30 cellular contexts compared by ENCODE assay signal in the genomic region with DNA sequence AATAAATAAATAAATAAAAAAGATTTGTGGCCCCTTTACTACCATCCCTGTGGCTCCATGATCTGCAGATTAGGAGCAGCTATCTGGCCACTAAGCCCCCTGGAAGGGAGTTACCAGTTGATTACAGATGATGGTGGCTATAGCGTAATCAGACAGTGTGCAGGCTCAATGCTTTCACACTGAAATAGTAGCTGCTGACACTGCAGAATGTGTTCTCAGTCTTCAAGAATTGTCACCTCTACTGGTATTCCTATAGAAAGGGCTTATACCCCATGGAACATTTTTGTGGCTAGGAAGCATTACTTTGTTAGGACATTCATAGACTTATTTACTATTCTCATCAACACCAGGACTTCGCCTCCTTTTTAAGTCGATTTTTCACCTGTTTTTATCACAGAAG.
"Had no signal": no experiment of that assay in that cellular context is flagged by ENCODE, and none has a peak within 500 bp of the region (broad histone marks: within the 10 kb centered on the region; RNA-seq: fewer than 3 reads in every experiment).

No MANE protein-coding gene starts in this region.

- H3K4me3 Mint-ChIP-seq: activated CD4-positive, alpha-beta memory T cell treated with anti-CD3 and anti-CD28 coated beads for 36 hours; activated CD4-positive, alpha-beta T cell treated with anti-CD3 and anti-CD28 coated beads for 36 hours; activated CD4-positive, alpha-beta T cell treated with anti-CD3 and anti-CD28 coated beads, Interleukin-2, amount 10 ng/mL, durations not matched to agents 24 days and 14 days; activated CD8-positive, alpha-beta memory T cell treated with anti-CD3 and anti-CD28 coated beads, Interleukin-2, amount 10 ng/mL, durations not matched to agents 7 days and 5 days; activated CD8-positive, alpha-beta T cell treated with anti-CD3 and anti-CD28 coated beads, Interleukin-2, amount 10 ng/mL, durations not matched to agents 7 days and 5 days; activated naive CD8-positive, alpha-beta T cell; activated T-helper 1 cell treated with anti-CD3 and anti-CD28 coated beads, Interleukin-12 subunit alpha, Interleukin-12 subunit beta, Interleukin-2, Interleukin-4 antibody, amounts not matched to agents 30 ng/mL and 10 ng/mL and 1 ng/mL, durations not matched to agents 14 hours and 24 hours and 36 hours; effector memory CD8-positive, alpha-beta T cell had no signal

- H3K4me1 ChIP-seq: esophagus squamous epithelium, gastroesophageal sphincter had no signal

- H3K4me3 ChIP-seq: esophagus squamous epithelium, gastroesophageal sphincter had no signal

- DNase-seq: activated CD4-positive, alpha-beta memory T cell treated with anti-CD3 and anti-CD28 coated beads for 36 hours; activated CD4-positive, alpha-beta T cell treated with anti-CD3 and anti-CD28 coated beads for 36 hours; activated CD4-positive, alpha-beta T cell treated with anti-CD3 and anti-CD28 coated beads, Interleukin-2, amount 10 ng/mL, durations not matched to agents 24 days and 14 days; activated CD4-positive, CD25-positive, alpha-beta regulatory T cell; activated CD4-positive, CD25-positive, alpha-beta regulatory T cell treated with anti-CD3 and anti-CD28 coated beads, Interleukin-2, amount 50 U/mL, for 72 hours; activated CD8-positive, alpha-beta memory T cell treated with anti-CD3 and anti-CD28 coated beads, Interleukin-2, amount 10 ng/mL, durations not matched to agents 7 days and 5 days; activated CD8-positive, alpha-beta memory T cell treated with anti-CD3 and anti-CD28 coated beads, Interleukin-2, amount 50 U/mL, for 4 hours; activated CD8-positive, alpha-beta T cell treated with anti-CD3 and anti-CD28 coated beads, Interleukin-2, amount 10 ng/mL, durations not matched to agents 7 days and 5 days; activated effector memory CD4-positive, alpha-beta T cell treated with anti-CD3 and anti-CD28 coated beads, Interleukin-2, amount 50 U/mL, for 16 hours; activated naive CD4-positive, alpha-beta T cell treated with anti-CD3 and anti-CD28 coated beads, Interleukin-2, amount 50 U/mL, for 16 hours; activated T-cell treated with anti-CD3 and anti-CD28 coated beads, Interleukin-2, amount 50 U/mL, for 1 hour; activated T-cell treated with anti-CD3 and anti-CD28 coated beads, Interleukin-2, amount 50 U/mL, for 48 hours; amniotic stem cell; anterior cingulate cortex; brain microvascular endothelial cell; caudate nucleus; cortex of kidney; dermis blood vessel endothelial cell; effector CD4-positive, alpha-beta T cell; effector memory CD8-positive, alpha-beta T cell; esophagus squamous epithelium; foreskin melanocyte; T-helper 1 cell; T-helper 2 cell had no signal

- H3K27me3 ChIP-seq: brain microvascular endothelial cell, esophagus squamous epithelium, gastroesophageal sphincter had no signal

- FAIRE-seq: astrocyte, colon had no signal

- ATAC-seq: activated CD4-positive, alpha-beta T cell treated with anti-CD3 and anti-CD28 coated beads for 36 hours; activated CD8-positive, alpha-beta memory T cell treated with anti-CD3 and anti-CD28 coated beads, Interleukin-2, amount 10 ng/mL, durations not matched to agents 7 days and 5 days; activated CD8-positive, alpha-beta T cell treated with anti-CD3 and anti-CD28 coated beads, Interleukin-2, amount 10 ng/mL, durations not matched to agents 7 days and 5 days; effector memory CD8-positive, alpha-beta T cell; gastroesophageal sphincter had no signal

- H3K27me3 Mint-ChIP-seq: activated CD4-positive, alpha-beta memory T cell treated with anti-CD3 and anti-CD28 coated beads for 36 hours; activated CD4-positive, alpha-beta T cell treated with anti-CD3 and anti-CD28 coated beads for 36 hours; activated CD4-positive, alpha-beta T cell treated with anti-CD3 and anti-CD28 coated beads, Interleukin-2, amount 10 ng/mL, durations not matched to agents 24 days and 14 days; activated CD8-positive, alpha-beta memory T cell treated with anti-CD3 and anti-CD28 coated beads, Interleukin-2, amount 10 ng/mL, durations not matched to agents 7 days and 5 days; activated naive CD8-positive, alpha-beta T cell; effector memory CD8-positive, alpha-beta T cell had no signal

- H3K9me3 Mint-ChIP-seq: activated CD4-positive, alpha-beta memory T cell treated with anti-CD3 and anti-CD28 coated beads for 36 hours; activated CD4-positive, alpha-beta T cell treated with anti-CD3 and anti-CD28 coated beads, Interleukin-2, amount 10 ng/mL, durations not matched to agents 24 days and 14 days; activated T-helper 1 cell treated with anti-CD3 and anti-CD28 coated beads, Interleukin-12 subunit alpha, Interleukin-12 subunit beta, Interleukin-2, Interleukin-4 antibody, amounts not matched to agents 30 ng/mL and 10 ng/mL and 1 ng/mL, durations not matched to agents 14 hours and 24 hours and 36 hours; activated T-helper 2 cell treated with anti-CD3 and anti-CD28 coated beads, Interferon-gamma antibody, Interleukin-2, Interleukin-4, amounts not matched to agents 10 μg/mL and 5 μg/mL and 100 μg/mL, durations not matched to agents 14 hours and 24 hours and 36 hours; effector memory CD8-positive, alpha-beta T cell had no signal

- H3K27ac Mint-ChIP-seq: activated CD4-positive, alpha-beta memory T cell treated with anti-CD3 and anti-CD28 coated beads for 36 hours; activated CD4-positive, alpha-beta T cell treated with anti-CD3 and anti-CD28 coated beads for 36 hours; activated CD4-positive, alpha-beta T cell treated with anti-CD3 and anti-CD28 coated beads, Interleukin-2, amount 10 ng/mL, durations not matched to agents 24 days and 14 days; activated CD8-positive, alpha-beta memory T cell treated with anti-CD3 and anti-CD28 coated beads, Interleukin-2, amount 10 ng/mL, durations not matched to agents 7 days and 5 days; activated CD8-positive, alpha-beta T cell treated with anti-CD3 and anti-CD28 coated beads, Interleukin-2, amount 10 ng/mL, durations not matched to agents 7 days and 5 days; activated naive CD8-positive, alpha-beta T cell; activated T-helper 1 cell treated with anti-CD3 and anti-CD28 coated beads, Interleukin-12 subunit alpha, Interleukin-12 subunit beta, Interleukin-2, Interleukin-4 antibody, amounts not matched to agents 30 ng/mL and 10 ng/mL and 1 ng/mL, durations not matched to agents 14 hours and 24 hours and 36 hours; activated T-helper 2 cell treated with anti-CD3 and anti-CD28 coated beads, Interferon-gamma antibody, Interleukin-2, Interleukin-4, amounts not matched to agents 10 μg/mL and 5 μg/mL and 100 μg/mL, durations not matched to agents 14 hours and 24 hours and 36 hours; effector memory CD8-positive, alpha-beta T cell had no signal

- H3K27ac ChIP-seq: brain microvascular endothelial cell, esophagus squamous epithelium, gastroesophageal sphincter had no signal

- H3K9me3 ChIP-seq: esophagus squamous epithelium, gastroesophageal sphincter had no signal

- H3K4me1 Mint-ChIP-seq: activated CD4-positive, alpha-beta T cell treated with anti-CD3 and anti-CD28 coated beads for 36 hours; activated CD4-positive, alpha-beta T cell treated with anti-CD3 and anti-CD28 coated beads, Interleukin-2, amount 10 ng/mL, durations not matched to agents 24 days and 14 days; activated CD8-positive, alpha-beta memory T cell treated with anti-CD3 and anti-CD28 coated beads, Interleukin-2, amount 10 ng/mL, durations not matched to agents 7 days and 5 days had no signal
